32 cellular contexts compared by ENCODE assay signal in genomic region chrX:15952212-15952611, GRCh38.
"Had no signal": no experiment of that assay in that cellular context is flagged by ENCODE, and none has a peak within 500 bp of the region (broad histone marks: within the 10 kb centered on the region; RNA-seq: fewer than 3 reads in every experiment).

No MANE protein-coding gene starts in this region.

- H3K4me3 Mint-ChIP-seq: naive thymus-derived CD8-positive, alpha-beta T cell; natural killer cell treated with Interleukin-12 subunit alpha and Interleukin-12 subunit beta and Interleukin-15 and Interleukin-18, amount 100 ng/mL, for 72 hours; nephron progenitor cell; neural crest cell; stimulated activated memory B cell treated with anti-CD40 and anti-IgM and Interleukin-4, amounts not matched to agents 10 μg/mL and 1 μg/mL and 100 μg/mL, for 72 hours; stimulated activated naive CD8-positive, alpha-beta T cell treated with anti-CD3 and anti-CD28 coated beads, Interleukin-15, amount 100 ng/mL, for 72 hours; type B pancreatic cell had no signal

- H3K36me3 Mint-ChIP-seq: naive thymus-derived CD8-positive, alpha-beta T cell; natural killer cell treated with Interleukin-12 subunit alpha and Interleukin-12 subunit beta and Interleukin-15 and Interleukin-18, amount 100 ng/mL, for 72 hours; stimulated activated memory B cell treated with anti-CD40 and anti-IgM and Interleukin-4, amounts not matched to agents 10 μg/mL and 1 μg/mL and 100 μg/mL, for 72 hours; type B pancreatic cell had no signal

- DNase-seq: naive thymus-derived CD8-positive, alpha-beta T cell; nephron progenitor cell; nucleus accumbens; posterior cingulate gyrus; psoas muscle; right cardiac atrium; right lobe of liver; sigmoid colon; spleen; stimulated activated CD4-positive, alpha-beta T cell treated with anti-CD3 and anti-CD28 coated beads, Interleukin-12 subunit alpha, Interleukin-12 subunit beta, amount 100 ng/mL, for 4 hours; stimulated activated CD4-positive, alpha-beta T cell treated with anti-CD3 and anti-CD28 coated beads, Interleukin-1b, Interleukin-23, amount 100 ng/mL, for 48 hours; stimulated activated CD4-positive, alpha-beta T cell treated with anti-CD3 and anti-CD28 coated beads, Interleukin-4, amount 100 ng/mL, for 1 hour; stimulated activated CD4-positive, alpha-beta T cell treated with anti-CD3 and anti-CD28 coated beads, Interleukin-4, amount 100 ng/mL, for 4 hours; stimulated activated CD8-positive, alpha-beta memory T cell treated with anti-CD3 and anti-CD28 coated beads, Interleukin-4, amount 100 ng/mL, for 48 hours; stimulated activated naive CD4-positive, alpha-beta T cell; stimulated activated naive CD8-positive, alpha-beta T cell treated with anti-CD3 and anti-CD28 coated beads, Interleukin-15, amount 100 ng/mL, for 72 hours; stimulated activated naive CD8-positive, alpha-beta T cell treated with anti-CD3 and anti-CD28 coated beads, Interleukin-15, Interleukin-2, amounts not matched to agents 100 U/mL and 50 U/mL, for 24 hours; substantia nigra; testis; tibial artery; transverse colon; upper lobe of right lung; uterus had no signal

- H3K36me3 ChIP-seq: neutrophil, right lobe of liver, sigmoid colon, spleen, suprapubic skin, tibial artery, transverse colon, upper lobe of right lung, uterus had no signal

- H3K4me2 ChIP-seq: smooth muscle cell had no signal

- H3K4me3 ChIP-seq: psoas muscle, right lobe of liver, sigmoid colon, smooth muscle cell, spleen, suprapubic skin, testis, tibial artery, transverse colon, upper lobe of right lung, uterus had no signal

- H3K79me2 ChIP-seq: parathyroid adenoma had no signal

- ATAC-seq: naive thymus-derived CD8-positive, alpha-beta T cell; natural killer cell treated with Interleukin-12 subunit alpha and Interleukin-12 subunit beta and Interleukin-15 and Interleukin-18, amount 100 ng/mL, for 72 hours; psoas muscle; right cardiac atrium; right lobe of liver; stimulated activated memory B cell treated with anti-CD40 and anti-IgM and Interleukin-4, amounts not matched to agents 10 μg/mL and 1 μg/mL and 100 μg/mL, for 72 hours; stimulated activated naive CD8-positive, alpha-beta T cell treated with anti-CD3 and anti-CD28 coated beads, Interleukin-15, amount 100 ng/mL, for 72 hours; stimulated activated naive CD8-positive, alpha-beta T cell treated with anti-CD3 and anti-CD28 coated beads, Interleukin-15, Interleukin-2, amounts not matched to agents 100 U/mL and 50 U/mL, for 24 hours; upper lobe of right lung had no signal

- H3K9me3 Mint-ChIP-seq: naive thymus-derived CD8-positive, alpha-beta T cell; natural killer cell treated with Interleukin-12 subunit alpha and Interleukin-12 subunit beta and Interleukin-15 and Interleukin-18, amount 100 ng/mL, for 72 hours; nephron progenitor cell; neural crest cell; stimulated activated memory B cell treated with anti-CD40 and anti-IgM and Interleukin-4, amounts not matched to agents 10 μg/mL and 1 μg/mL and 100 μg/mL, for 72 hours; stimulated activated naive CD8-positive, alpha-beta T cell treated with anti-CD3 and anti-CD28 coated beads, Interleukin-15, amount 100 ng/mL, for 72 hours; type B pancreatic cell had no signal

- H3K27ac Mint-ChIP-seq: naive thymus-derived CD8-positive, alpha-beta T cell; natural killer cell treated with Interleukin-12 subunit alpha and Interleukin-12 subunit beta and Interleukin-15 and Interleukin-18, amount 100 ng/mL, for 72 hours; nephron progenitor cell; progenitor cell of endocrine pancreas; stimulated activated memory B cell treated with anti-CD40 and anti-IgM and Interleukin-4, amounts not matched to agents 10 μg/mL and 1 μg/mL and 100 μg/mL, for 72 hours; stimulated activated naive CD8-positive, alpha-beta T cell treated with anti-CD3 and anti-CD28 coated beads, Interleukin-15, amount 100 ng/mL, for 72 hours; type B pancreatic cell had no signal

- H3K27me3 ChIP-seq: neutrophil, right lobe of liver, sigmoid colon, suprapubic skin, testis, tibial artery, transverse colon, upper lobe of right lung, uterus had no signal

- H3K4me1 Mint-ChIP-seq: naive thymus-derived CD8-positive, alpha-beta T cell; stimulated activated memory B cell treated with anti-CD40 and anti-IgM and Interleukin-4, amounts not matched to agents 10 μg/mL and 1 μg/mL and 100 μg/mL, for 72 hours; stimulated activated naive CD8-positive, alpha-beta T cell treated with anti-CD3 and anti-CD28 coated beads, Interleukin-15, amount 100 ng/mL, for 72 hours had no signal

- H3K9me3 ChIP-seq: neutrophil, psoas muscle, right lobe of liver, sigmoid colon, spleen, suprapubic skin, testis, tibial artery, transverse colon, upper lobe of right lung, uterus had no signal

- H3K27ac ChIP-seq: neutrophil, parathyroid adenoma, psoas muscle, right lobe of liver, sigmoid colon, spleen, suprapubic skin, testis, tibial artery, transverse colon, upper lobe of right lung, uterus had no signal

- H3K27me3 Mint-ChIP-seq: stimulated activated memory B cell treated with anti-CD40 and anti-IgM and Interleukin-4, amounts not matched to agents 10 μg/mL and 1 μg/mL and 100 μg/mL, for 72 hours; type B pancreatic cell had no signal

- H2AFZ ChIP-seq: parathyroid adenoma had no signal

- H3K4me1 ChIP-seq: parathyroid adenoma, psoas muscle, right lobe of liver, sigmoid colon, spleen, suprapubic skin, testis, tibial artery, transverse colon, upper lobe of right lung, uterus had no signal

- H3K9ac ChIP-seq: parathyroid adenoma had no signal
